ENCODE assay signal across 8 cellular contexts in the genomic region with DNA sequence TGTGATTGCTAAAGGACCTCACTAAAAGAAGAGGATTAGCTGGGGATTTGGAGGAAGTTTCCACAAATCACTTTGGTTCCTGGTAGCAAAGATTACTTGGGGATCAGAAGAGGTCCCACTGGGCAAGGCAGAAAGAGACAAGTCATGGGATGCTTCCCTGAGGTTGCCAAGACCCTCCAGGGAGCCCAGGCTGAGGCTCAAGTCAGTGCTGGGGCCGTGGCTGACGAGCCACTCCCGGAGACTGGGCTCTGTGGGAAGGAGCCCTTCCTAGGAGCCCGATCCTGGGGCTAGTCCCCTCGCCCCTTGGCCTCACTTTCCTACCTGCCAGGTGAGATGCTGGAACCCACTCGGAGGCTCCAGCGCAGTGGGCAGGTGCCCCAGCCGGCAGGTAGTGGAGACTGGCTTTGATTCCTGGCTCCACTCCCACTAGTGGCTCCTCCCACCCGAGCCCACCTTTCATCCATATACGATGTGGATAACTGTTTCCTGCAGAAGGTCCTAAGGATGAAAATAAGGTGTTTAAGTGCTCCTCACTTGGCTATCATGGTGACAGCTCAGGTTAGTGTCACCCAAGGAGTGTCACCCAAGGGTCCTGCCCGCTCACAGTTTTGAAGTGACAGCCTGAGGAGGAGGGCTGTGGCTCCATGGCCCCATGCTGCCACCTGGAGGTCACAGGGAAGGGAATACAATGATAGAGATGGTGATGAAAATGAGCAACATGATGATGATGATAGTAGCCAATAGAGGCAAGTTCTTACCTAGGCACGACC.
A peak's percentile ranks its signal among the peaks of the same experiment; 100 is the strongest.
DNase-seq lines count a peak whose midpoint lies in the region; ATAC-seq lines count a peak whose summit lies in the region.

No MANE protein-coding gene starts in this region.

- CTCF ChIA-PET in activated CD4-positive, alpha-beta memory T cell treated with anti-CD3 and anti-CD28 coated beads for 36 hours (lab: Charles Lee), result interaction anchor here (0.6 to 14.1 kb wide), 28 partner anchors 11 to 614 kb away, joined by 3 to 679 read pairs (median 4); no protein-coding TSS in a partner anchor

- H3K4me1 Mint-ChIP-seq in activated CD4-positive, alpha-beta memory T cell treated with anti-CD3 and anti-CD28 coated beads for 36 hours (ENCODE audit: low read depth), result peaks cover 3% of the 10 kb centered on the region

- intact Hi-C loops in activated CD4-positive, alpha-beta memory T cell treated with anti-CD3 and anti-CD28 coated beads for 36 hours (cut with micrococcal nuclease), result loop anchor here (1.0 to 2.0 kb wide), 4 partner anchors 369 to 616 kb away; no protein-coding TSS in a partner anchor

- no peak overlapping the region for H3K27ac Mint-ChIP-seq in activated CD4-positive, alpha-beta memory T cell treated with anti-CD3 and anti-CD28 coated beads for 36 hours

- POLR2A ChIA-PET in activated CD4-positive, alpha-beta memory T cell treated with anti-CD3 and anti-CD28 coated beads for 36 hours (lab: Charles Lee), result no interaction called here

- ATAC-seq in HG02885 (IDR thresholded peaks at IDR 0.05; ENCODE audit: poor library complexity, unreplicated experiment) (peak; percentile 64), GM19395 (IDR thresholded peaks at IDR 0.05; ENCODE audit: unreplicated experiment) (no peak)

- peak; percentile 51 for DNase-seq in Caki2 (ENCODE audit: low read depth)
- peak; percentile 69 for DNase-seq in NCI-H69 (lab: John Stamatoyannopoulos, UW)
- peak; percentile 83 for DNase-seq in activated CD4-positive, alpha-beta memory T cell treated with anti-CD3 and anti-CD28 coated beads for 36 hours
- peak; percentile 57 for DNase-seq in effector CD8-positive, alpha-beta T cell (lab: John Stamatoyannopoulos, UW)
- DNase-seq in mesenteric fat pad (ENCODE audit: low spot score), result peak; percentile 89
- peak; percentile 19 to 46 for DNase-seq in stimulated activated CD8-positive, alpha-beta memory T cell treated with anti-CD3 and anti-CD28 coated beads, Interleukin-4, amount 100 ng/mL, for 1 hour (ENCODE audit: low read depth in 2 of 2, low spot score in 1 of 2)

- peaks cover 3% of the 10 kb centered on the region for H3K27me3 Mint-ChIP-seq in activated CD4-positive, alpha-beta memory T cell treated with anti-CD3 and anti-CD28 coated beads for 36 hours

- in situ Hi-C loops in Caki2 (cut with HindIII; ENCODE audit: low pct_unique_long_range_greater_than_20kb, low sequenced_read_pairs), result no loop called here

- no peak overlapping the region for H3K4me3 Mint-ChIP-seq in activated CD4-positive, alpha-beta memory T cell treated with anti-CD3 and anti-CD28 coated beads for 36 hours

- H3K9me3 Mint-ChIP-seq in activated CD4-positive, alpha-beta memory T cell treated with anti-CD3 and anti-CD28 coated beads for 36 hours, result peaks cover 15% of the 10 kb centered on the region

- no peaks in the 10 kb centered on the region for H3K36me3 Mint-ChIP-seq in activated CD4-positive, alpha-beta memory T cell treated with anti-CD3 and anti-CD28 coated beads for 36 hours

Comparison
In these comparisons a context has a peak if more than half of its experiments do, and no peak if none do; other contexts are left out.
1. DNase-seq: peak in every context shown above with its lines; median percentile 89 in mesenteric fat pad; 83 in activated CD4-positive, alpha-beta memory T cell treated with anti-CD3 and anti-CD28 coated beads for 36 hours; 69 in NCI-H69; 57 in effector CD8-positive, alpha-beta T cell; 51 in Caki2; 32 in stimulated activated CD8-positive, alpha-beta memory T cell treated with anti-CD3 and anti-CD28 coated beads, Interleukin-4, amount 100 ng/mL, for 1 hour.